In genomic region chr14:96816281-96816680, GRCh38 we compare ENCODE assay signal across 13 cellular contexts.
"Had no signal": no experiment of that assay in that cellular context is flagged by ENCODE, and none has a peak within 500 bp of the region (broad histone marks: within the 10 kb centered on the region; RNA-seq: fewer than 3 reads in every experiment).

No MANE protein-coding gene starts in this region.

- H3K9me3 ChIP-seq: lower lobe of right lung, right atrium auricular region, thyroid gland, uterus had no signal

- H3K27me3 ChIP-seq: right atrium auricular region, thyroid gland, uterus had no signal

- H3K36me3 ChIP-seq: lower lobe of right lung, right atrium auricular region, thyroid gland, uterus had no signal

- H3K27ac ChIP-seq: lower lobe of right lung, right atrium auricular region, skin epidermis, thyroid gland, uterus had no signal

- DNase-seq: activated naive CD8-positive, alpha-beta T cell treated with anti-CD3 and anti-CD28 coated beads, Interleukin-2, amount 10 ng/mL, durations not matched to agents 7 days and 5 days; activated T-cell treated with anti-CD3 and anti-CD28 coated beads, Interleukin-2, amount 50 U/mL, for 48 hours; anterior cingulate cortex; cerebellar nuclear complex; dermis blood vessel endothelial cell; endodermal cell; hippocampal formation; lower lobe of right lung; midbrain; thyroid gland; uterus had no signal

- H3K4me1 ChIP-seq: lower lobe of right lung, right atrium auricular region, thyroid gland, uterus had no signal

- H3K4me3 ChIP-seq: lower lobe of right lung, right atrium auricular region, skin epidermis, thyroid gland, uterus had no signal
